ENCODE assay signal across 7 cellular contexts in the genomic region with DNA sequence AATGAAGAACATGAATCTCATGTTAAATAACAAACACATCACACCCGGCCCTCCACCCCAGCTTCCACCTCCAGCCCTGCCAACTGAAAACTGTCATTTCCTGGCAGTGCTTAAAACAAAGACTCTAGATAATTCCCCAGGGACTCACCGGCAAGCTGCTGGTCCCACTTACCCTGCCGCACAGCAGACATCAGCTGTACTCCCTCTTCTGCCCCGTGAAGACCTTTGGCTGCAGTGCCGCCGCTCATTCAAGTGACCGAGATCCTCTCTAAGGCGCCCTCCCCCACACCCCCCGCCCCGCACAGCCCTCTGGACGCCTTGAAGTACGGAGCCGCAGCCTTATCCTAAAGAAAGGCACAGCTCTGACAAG. TPM values are rescaled to one million over a fixed set of nuclear protein-coding genes. Genes with fewer than 3 reads are reported as not detected.
DNase-seq lines count a peak whose midpoint lies in the region; ATAC-seq, FAIRE-seq and TF ChIP-seq lines count a peak whose summit lies in the region.

No MANE protein-coding gene starts in this region.

- peaks cover 28% of the 10 kb centered on the region for H3K4me1 ChIP-seq in ES-I3 (ENCODE audit: insufficient read depth, low read length)

- peak; percentile 36 for ATAC-seq in GM21619 (IDR thresholded peaks at IDR 0.05; ENCODE audit: unreplicated experiment)

- no peaks in the 10 kb centered on the region for H3K36me3 ChIP-seq in ES-I3 (ENCODE audit: insufficient read depth, low read length)

- no peaks in the 10 kb centered on the region for H3K9me3 ChIP-seq in ES-I3 (ENCODE audit: control insufficient read depth, insufficient read depth, low read length)

- FAIRE-seq in urothelium cell line (lab: Jason Lieb, UNC), result no peak

- peak overlapping the region; percentile 60; the same call in 1 of the 2 replicates for H3K9ac ChIP-seq in ES-I3 (ENCODE audit: low read depth, low read length)

- TF ChIP-seq CTCF in LNCaP clone FGC (IDR thresholded peaks at IDR 0.05; ENCODE audit: control insufficient read depth, extremely low read depth, insufficient read depth) (no peak), epithelial cell of esophagus (IDR thresholded peaks at IDR 0.05; ENCODE audit: insufficient read depth, low read depth, low read length, missing control alignments) (no peak)

- no peak for DNase-seq in LNCaP clone FGC (ENCODE audit: low read depth)
- DNase-seq in UCSD-AML1 (lab: John Stamatoyannopoulos, UW; ENCODE audit: unreplicated experiment), result peak; percentile 57
- DNase-seq in epithelial cell of esophagus (ENCODE audit: low read depth), result peak; percentile 36
- DNase-seq in mucosa of gallbladder (ENCODE audit: low spot score), result peak; percentile 46
- DNase-seq in urothelium cell line (ENCODE audit: low spot score), result peak; percentile 45

- peak overlapping the region; percentile 76 for H3K4me3 ChIP-seq in LNCaP clone FGC (ENCODE audit: low read depth, low read length)
- peak overlapping the region; percentile 89 for H3K4me3 ChIP-seq in epithelial cell of esophagus (ENCODE audit: low read length)

RNA-seq across cellular contexts. Expression of gene GLRX, which starts 0.5 kb away (rescaled TPM):
- total RNA-seq in mucosa of gallbladder, result 64.4 TPM
